In the genomic region with DNA sequence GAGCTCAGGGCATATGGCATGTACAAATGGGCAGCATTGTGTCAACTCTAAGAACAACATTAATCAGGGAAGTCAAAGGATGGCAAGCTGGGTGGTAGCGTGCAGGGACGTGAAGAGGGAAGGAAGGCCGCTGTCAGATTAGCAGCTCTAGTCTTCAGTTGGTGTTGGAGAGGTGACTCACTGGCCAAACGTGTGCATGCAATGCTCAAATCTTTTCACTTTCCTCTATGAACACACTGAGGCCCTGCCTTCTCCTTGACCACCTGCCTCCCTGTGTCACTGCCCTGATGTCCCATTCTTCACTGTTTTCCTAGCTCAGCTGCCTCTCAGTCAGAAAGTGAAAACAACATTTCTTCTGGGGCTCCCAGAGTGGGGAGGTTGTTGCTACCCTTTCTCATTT, we compare ENCODE assay signal across 14 cellular contexts. TPM values are rescaled to one million over a fixed set of nuclear protein-coding genes. Genes with fewer than 3 reads are reported as not detected.
A peak's percentile ranks its signal among the peaks of the same experiment; 100 is the strongest.
DNase-seq lines count a peak whose midpoint lies in the region; ATAC-seq and TF ChIP-seq lines count a peak whose summit lies in the region.
"Had no signal": no experiment of that assay in that cellular context is flagged by ENCODE, and none has a peak within 500 bp of the region (broad histone marks: within the 10 kb centered on the region; RNA-seq: fewer than 3 reads in every experiment).

No MANE protein-coding gene starts in this region.

- peak overlapping the region in 1 of 9 donors; percentile 11 for H3K27ac Mint-ChIP-seq in naive thymus-derived CD4-positive, alpha-beta T cell
- H3K27ac Mint-ChIP-seq: activated CD4-positive, alpha-beta T cell treated with anti-CD3 and anti-CD28 coated beads for 36 hours had no signal

- no peak overlapping the region for H3K4me3 ChIP-seq in colonic mucosa
- H3K4me3 ChIP-seq in naive thymus-derived CD4-positive, alpha-beta T cell (ENCODE audit: low read length): no peak overlapping the region

- H3K36me3 Mint-ChIP-seq in naive thymus-derived CD4-positive, alpha-beta T cell: peaks cover 0 to 5% (median 0%) of the 10 kb centered on the region in 5 donors

- H3K27ac ChIP-seq in colonic mucosa: peak overlapping the region; percentile 96
- no peak overlapping the region for H3K27ac ChIP-seq in naive thymus-derived CD4-positive, alpha-beta T cell (ENCODE audit: low read depth, low read length)

- peak; percentile 89 for DNase-seq in DMS53 (lab: John Stamatoyannopoulos, UW)
- DNase-seq in NOMO-1 (lab: John Stamatoyannopoulos, UW; ENCODE audit: unreplicated experiment in 2 of 2): peak; percentile 84 to 96
- DNase-seq in colonic mucosa: no peak
- DNase-seq in naive thymus-derived CD4-positive, alpha-beta T cell: no peak
- no peak for DNase-seq in KG1 (lab: John Stamatoyannopoulos, UW)
- no peak for DNase-seq in omental fat pad (ENCODE audit: low spot score)
- DNase-seq in H4 (ENCODE audit: low spot score): no peak
- DNase-seq: activated CD4-positive, alpha-beta T cell treated with anti-CD3 and anti-CD28 coated beads for 36 hours; CD8-positive, alpha-beta memory T cell; hypothalamus; stimulated activated naive CD4-positive, alpha-beta T cell had no signal

- no peaks in the 10 kb centered on the region for H3K36me3 ChIP-seq in colonic mucosa
- no peaks in the 10 kb centered on the region for H3K36me3 ChIP-seq in naive thymus-derived CD4-positive, alpha-beta T cell (ENCODE audit: control insufficient read depth in 2 of 3, insufficient read depth in 3 of 3, low read length in 3 of 3)

- peaks cover 0 to 6% (median 0%) of the 10 kb centered on the region in 11 donors for H3K9me3 Mint-ChIP-seq in naive thymus-derived CD4-positive, alpha-beta T cell

- CTCF ChIA-PET in naive thymus-derived CD4-positive, alpha-beta T cell (lab: Charles Lee): interaction anchor here (0.5 kb wide), 1 partner anchor 845 kb away, joined by 3 read pairs; no protein-coding TSS in a partner anchor

- H3K4me1 Mint-ChIP-seq in naive thymus-derived CD4-positive, alpha-beta T cell: peaks cover 0 to 21% (median 0%) of the 10 kb centered on the region in 7 donors

- ATAC-seq in naive thymus-derived CD4-positive, alpha-beta T cell: peak; percentile 78
- ATAC-seq in GM18519 (IDR thresholded peaks at IDR 0.05; ENCODE audit: low FRiP score, unreplicated experiment) (no peak), omental fat pad (ENCODE audit: low FRiP score) (no peak)
- ATAC-seq: activated CD4-positive, alpha-beta T cell treated with anti-CD3 and anti-CD28 coated beads for 36 hours had no signal

- peaks cover 0 to 9% (median 0%) of the 10 kb centered on the region in 5 donors for H3K27me3 Mint-ChIP-seq in naive thymus-derived CD4-positive, alpha-beta T cell
- H3K27me3 Mint-ChIP-seq: activated CD4-positive, alpha-beta T cell treated with anti-CD3 and anti-CD28 coated beads for 36 hours had no signal

- H3K9me3 ChIP-seq in colonic mucosa: no peaks in the 10 kb centered on the region
- H3K9me3 ChIP-seq in naive thymus-derived CD4-positive, alpha-beta T cell (ENCODE audit: control insufficient read depth in 2 of 3, low read length in 3 of 3): no peaks in the 10 kb centered on the region

- no peak for TF ChIP-seq CTCF in colonic mucosa (IDR thresholded peaks at IDR 0.05)
- TF ChIP-seq CTCF in omental fat pad (IDR thresholded peaks at IDR 0.05): no peak

- H3K9ac ChIP-seq in colonic mucosa (ENCODE audit: low read depth in 2 of 2, low read length in 2 of 2): peak overlapping the region; percentile 29 to 87

- POLR2A ChIA-PET in naive thymus-derived CD4-positive, alpha-beta T cell (lab: Charles Lee): interaction anchor here (0.5 to 1.0 kb wide), 3 partner anchors 15 to 67 kb away, joined by 3 to 6 read pairs (median 3); no protein-coding TSS in a partner anchor

- intact Hi-C loops in colonic mucosa (cut with DNase I): no loop called here
- intact Hi-C loops in naive thymus-derived CD4-positive, alpha-beta T cell (cut with micrococcal nuclease): no loop called here

- H3K27me3 ChIP-seq in colonic mucosa: no peaks in the 10 kb centered on the region
- no peaks in the 10 kb centered on the region for H3K27me3 ChIP-seq in naive thymus-derived CD4-positive, alpha-beta T cell (ENCODE audit: control insufficient read depth in 2 of 2, insufficient read depth in 2 of 2, low read length in 2 of 2)

- no peak overlapping the region for H3K4me3 Mint-ChIP-seq in naive thymus-derived CD4-positive, alpha-beta T cell
- H3K4me3 Mint-ChIP-seq: activated CD4-positive, alpha-beta T cell treated with anti-CD3 and anti-CD28 coated beads for 36 hours; CD8-positive, alpha-beta memory T cell had no signal

- H3K4me1 ChIP-seq in colonic mucosa: peaks cover 12% of the 10 kb centered on the region
- no peaks in the 10 kb centered on the region for H3K4me1 ChIP-seq in naive thymus-derived CD4-positive, alpha-beta T cell (ENCODE audit: control insufficient read depth in 2 of 2, insufficient read depth in 2 of 2, low read length in 2 of 2)

RNA-seq across cellular contexts. Expression of a gene that starts 5.9 kb away (rescaled TPM):
- total RNA-seq in colonic mucosa (over 10,000 TPM in 1 of 2 donors, 1,000 to 10,000 TPM in 1; 7,504 to 12,164 TPM), omental fat pad (under 1 TPM in 2 of 4 donors, not detected in 2; 0.24 to 0.44 TPM)
- not detected for total RNA-seq in naive thymus-derived CD4-positive, alpha-beta T cell
- not detected for polyA plus RNA-seq in naive thymus-derived CD4-positive, alpha-beta T cell
- total RNA-seq in H4 (2014; rRNA removed; shearing (Covaris generic)): 0.02 TPM in 1 of 2 replicates, not detected in the other
- total RNA-seq: dermis microvascular lymphatic vessel endothelial cell had no signal
- polyA plus RNA-seq: CD8-positive, alpha-beta memory T cell; neural cell had no signal

RNA-seq across cellular contexts. Expression of a gene that starts 18.1 kb away (rescaled TPM):
- total RNA-seq in colonic mucosa (1 to 10 TPM in 1 of 2 donors, under 1 TPM in 1; 0.56 to 4.5 TPM), omental fat pad (not detected)
- not detected for total RNA-seq in naive thymus-derived CD4-positive, alpha-beta T cell
- not detected for polyA plus RNA-seq in naive thymus-derived CD4-positive, alpha-beta T cell
- not detected in 2 replicates for total RNA-seq in H4 (2014; rRNA removed; shearing (Covaris generic))
- total RNA-seq: activated CD4-positive, alpha-beta T cell treated with anti-CD3 and anti-CD28 coated beads for 36 hours; CD8-positive, alpha-beta memory T cell; dermis microvascular lymphatic vessel endothelial cell had no signal
- polyA plus RNA-seq: CD8-positive, alpha-beta memory T cell; neural cell had no signal

RNA-seq across cellular contexts. Expression of a gene that starts 30.4 kb away (rescaled TPM):
- total RNA-seq in colonic mucosa (1 to 10 TPM; 2.3 to 2.7 TPM), omental fat pad (10 to 100 TPM in 1 of 4 donors, 1 to 10 TPM in 3; 3.2 to 23.2 (median 9.0) TPM)
- 100 to 1,000 TPM; 103 to 943 (median 312) TPM for total RNA-seq in naive thymus-derived CD4-positive, alpha-beta T cell
- polyA plus RNA-seq in naive thymus-derived CD4-positive, alpha-beta T cell: 100 to 1,000 TPM; 803 to 998 TPM
- total RNA-seq in H4 (2014; rRNA removed; shearing (Covaris generic)): 0.12 and 1.3 TPM in 2 replicates
- total RNA-seq: dermis microvascular lymphatic vessel endothelial cell had no signal
- polyA plus RNA-seq: neural cell had no signal

RNA-seq across cellular contexts. Expression of a gene that starts 54.9 kb away (rescaled TPM):
- total RNA-seq in colonic mucosa: not detected
- total RNA-seq in naive thymus-derived CD4-positive, alpha-beta T cell: under 1 TPM in 1 of 5 experiments, not detected in 4; 0.51 TPM
- polyA plus RNA-seq in naive thymus-derived CD4-positive, alpha-beta T cell: 10 to 100 TPM; 27.9 to 28.4 TPM
- 10 to 100 TPM in 1 of 4 donors, 1 to 10 TPM in 1, not detected in 2; 5.1 to 65.1 TPM for total RNA-seq in omental fat pad
- total RNA-seq in H4 (2014; rRNA removed; shearing (Covaris generic)): 1.1 TPM in 1 of 2 replicates, not detected in the other
- total RNA-seq: dermis microvascular lymphatic vessel endothelial cell had no signal
- polyA plus RNA-seq: neural cell had no signal

Comparison
In these comparisons a context has a peak if more than half of its experiments do, and no peak if none do; other contexts are left out.
1. DNase-seq: peak in DMS53 (single experiment) and NOMO-1 (2 of 2); none in colonic mucosa (single experiment), naive thymus-derived CD4-positive, alpha-beta T cell (0 of 9), KG1 (single experiment), omental fat pad (single experiment) and H4 (single experiment).
2. RNA of a gene that starts 5.9 kb away (total RNA-seq): 7,504 to 12,164 TPM in colonic mucosa; 0.24 to 0.44 TPM in omental fat pad, not detected in naive thymus-derived CD4-positive, alpha-beta T cell and 0.02 TPM in H4; every median in the first group is over 1,000 times any median in the second.
3. RNA of a gene that starts 30.4 kb away (total RNA-seq): 103 to 943 TPM in naive thymus-derived CD4-positive, alpha-beta T cell; 3.2 to 23.2 TPM in omental fat pad, 2.3 to 2.7 TPM in colonic mucosa and 0.12 to 1.3 TPM in H4; every median in the first group is over 4 times any median in the second.